Comparison of ENCODE assay signal across 1 cellular context in genomic region chr6:118893095-118893881, GRCh38.
TF ChIP-seq lines count a peak whose summit lies in the region.

No MANE protein-coding gene starts in this region.

TF ChIP-seq in K562, 482 proteins besides CTCF, POLR2A, EP300 and RAD21 (continued from another document):
- TF ChIP-seq, protein P1, sequence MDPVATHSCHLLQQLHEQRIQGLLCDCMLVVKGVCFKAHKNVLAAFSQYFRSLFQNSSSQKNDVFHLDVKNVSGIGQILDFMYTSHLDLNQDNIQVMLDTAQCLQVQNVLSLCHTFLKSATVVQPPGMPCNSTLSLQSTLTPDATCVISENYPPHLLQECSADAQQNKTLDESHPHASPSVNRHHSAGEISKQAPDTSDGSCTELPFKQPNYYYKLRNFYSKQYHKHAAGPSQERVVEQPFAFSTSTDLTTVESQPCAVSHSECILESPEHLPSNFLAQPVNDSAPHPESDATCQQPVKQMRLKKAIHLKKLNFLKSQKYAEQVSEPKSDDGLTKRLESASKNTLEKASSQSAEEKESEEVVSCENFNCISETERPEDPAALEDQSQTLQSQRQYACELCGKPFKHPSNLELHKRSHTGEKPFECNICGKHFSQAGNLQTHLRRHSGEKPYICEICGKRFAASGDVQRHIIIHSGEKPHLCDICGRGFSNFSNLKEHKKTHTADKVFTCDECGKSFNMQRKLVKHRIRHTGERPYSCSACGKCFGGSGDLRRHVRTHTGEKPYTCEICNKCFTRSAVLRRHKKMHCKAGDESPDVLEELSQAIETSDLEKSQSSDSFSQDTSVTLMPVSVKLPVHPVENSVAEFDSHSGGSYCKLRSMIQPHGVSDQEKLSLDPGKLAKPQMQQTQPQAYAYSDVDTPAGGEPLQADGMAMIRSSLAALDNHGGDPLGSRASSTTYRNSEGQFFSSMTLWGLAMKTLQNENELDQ (CRISPR knock-in tag; IDR thresholded peaks at IDR 0.05; ENCODE audit: borderline replicate concordance), result no peak
- no peak for TF ChIP-seq RB1 (IDR thresholded peaks at IDR 0.05; ENCODE audit: low read depth)
- no peak for TF ChIP-seq SMARCC2 (IDR thresholded peaks at IDR 0.05; ENCODE audit: low read depth)
- TF ChIP-seq, protein P2, sequence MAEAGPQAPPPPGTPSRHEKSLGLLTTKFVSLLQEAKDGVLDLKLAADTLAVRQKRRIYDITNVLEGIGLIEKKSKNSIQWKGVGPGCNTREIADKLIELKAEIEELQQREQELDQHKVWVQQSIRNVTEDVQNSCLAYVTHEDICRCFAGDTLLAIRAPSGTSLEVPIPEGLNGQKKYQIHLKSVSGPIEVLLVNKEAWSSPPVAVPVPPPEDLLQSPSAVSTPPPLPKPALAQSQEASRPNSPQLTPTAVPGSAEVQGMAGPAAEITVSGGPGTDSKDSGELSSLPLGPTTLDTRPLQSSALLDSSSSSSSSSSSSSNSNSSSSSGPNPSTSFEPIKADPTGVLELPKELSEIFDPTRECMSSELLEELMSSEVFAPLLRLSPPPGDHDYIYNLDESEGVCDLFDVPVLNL (CRISPR knock-in tag; IDR thresholded peaks at IDR 0.05; ENCODE audit: low read depth), result no peak
- TF ChIP-seq SREBF2 (CRISPR knock-in tag; IDR thresholded peaks at IDR 0.05), result no peak
- TF ChIP-seq TFAP4 (CRISPR knock-in tag; IDR thresholded peaks at IDR 0.05; ENCODE audit: borderline replicate concordance), result no peak
- TF ChIP-seq, protein P3, sequence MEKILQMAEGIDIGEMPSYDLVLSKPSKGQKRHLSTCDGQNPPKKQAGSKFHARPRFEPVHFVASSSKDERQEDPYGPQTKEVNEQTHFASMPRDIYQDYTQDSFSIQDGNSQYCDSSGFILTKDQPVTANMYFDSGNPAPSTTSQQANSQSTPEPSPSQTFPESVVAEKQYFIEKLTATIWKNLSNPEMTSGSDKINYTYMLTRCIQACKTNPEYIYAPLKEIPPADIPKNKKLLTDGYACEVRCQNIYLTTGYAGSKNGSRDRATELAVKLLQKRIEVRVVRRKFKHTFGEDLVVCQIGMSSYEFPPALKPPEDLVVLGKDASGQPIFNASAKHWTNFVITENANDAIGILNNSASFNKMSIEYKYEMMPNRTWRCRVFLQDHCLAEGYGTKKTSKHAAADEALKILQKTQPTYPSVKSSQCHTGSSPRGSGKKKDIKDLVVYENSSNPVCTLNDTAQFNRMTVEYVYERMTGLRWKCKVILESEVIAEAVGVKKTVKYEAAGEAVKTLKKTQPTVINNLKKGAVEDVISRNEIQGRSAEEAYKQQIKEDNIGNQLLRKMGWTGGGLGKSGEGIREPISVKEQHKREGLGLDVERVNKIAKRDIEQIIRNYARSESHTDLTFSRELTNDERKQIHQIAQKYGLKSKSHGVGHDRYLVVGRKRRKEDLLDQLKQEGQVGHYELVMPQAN (IDR thresholded peaks at IDR 0.05; ENCODE audit: borderline replicate concordance), result 0 out of 2 replicates have a peak, but pooled peaks have one; percentile 41
- TF ChIP-seq FOXK1 (CRISPR knock-in tag; IDR thresholded peaks at IDR 0.05; ENCODE audit: borderline replicate concordance), result no peak
- TF ChIP-seq YBX1 (IDR thresholded peaks at IDR 0.05), result no peak
- TF ChIP-seq PCBP2 (IDR thresholded peaks at IDR 0.05; ENCODE audit: low read depth, low read length, poor library complexity, severe bottlenecking), result no peak
- TF ChIP-seq, protein P4, sequence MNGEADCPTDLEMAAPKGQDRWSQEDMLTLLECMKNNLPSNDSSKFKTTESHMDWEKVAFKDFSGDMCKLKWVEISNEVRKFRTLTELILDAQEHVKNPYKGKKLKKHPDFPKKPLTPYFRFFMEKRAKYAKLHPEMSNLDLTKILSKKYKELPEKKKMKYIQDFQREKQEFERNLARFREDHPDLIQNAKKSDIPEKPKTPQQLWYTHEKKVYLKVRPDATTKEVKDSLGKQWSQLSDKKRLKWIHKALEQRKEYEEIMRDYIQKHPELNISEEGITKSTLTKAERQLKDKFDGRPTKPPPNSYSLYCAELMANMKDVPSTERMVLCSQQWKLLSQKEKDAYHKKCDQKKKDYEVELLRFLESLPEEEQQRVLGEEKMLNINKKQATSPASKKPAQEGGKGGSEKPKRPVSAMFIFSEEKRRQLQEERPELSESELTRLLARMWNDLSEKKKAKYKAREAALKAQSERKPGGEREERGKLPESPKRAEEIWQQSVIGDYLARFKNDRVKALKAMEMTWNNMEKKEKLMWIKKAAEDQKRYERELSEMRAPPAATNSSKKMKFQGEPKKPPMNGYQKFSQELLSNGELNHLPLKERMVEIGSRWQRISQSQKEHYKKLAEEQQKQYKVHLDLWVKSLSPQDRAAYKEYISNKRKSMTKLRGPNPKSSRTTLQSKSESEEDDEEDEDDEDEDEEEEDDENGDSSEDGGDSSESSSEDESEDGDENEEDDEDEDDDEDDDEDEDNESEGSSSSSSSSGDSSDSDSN (IDR thresholded peaks at IDR 0.05; ENCODE audit: borderline replicate concordance in 1 of 2, low read depth in 2 of 2, low read length in 2 of 2), result 0 out of 4 replicates have a peak, but pooled peaks of 1 of the 2 experiments have one; percentile 17
- TF ChIP-seq SP1 (CRISPR knock-in tag; IDR thresholded peaks at IDR 0.05), result no peak
- TF ChIP-seq ZNF584 (CRISPR knock-in tag; IDR thresholded peaks at IDR 0.05; ENCODE audit: low read depth), result no peak
- TF ChIP-seq ZNF77 (CRISPR knock-in tag; IDR thresholded peaks at IDR 0.05), result no peak
- no peak for TF ChIP-seq LCOR (CRISPR knock-in tag; IDR thresholded peaks at IDR 0.05)
- TF ChIP-seq FOXA1 (IDR thresholded peaks at IDR 0.05; ENCODE audit: borderline replicate concordance), result no peak
- TF ChIP-seq SRSF9 (IDR thresholded peaks at IDR 0.05; ENCODE audit: borderline replicate concordance, low read depth, low read length), result no peak
- TF ChIP-seq PRMT5 (CRISPR knock-in tag; IDR thresholded peaks at IDR 0.05), result no peak
- no peak for TF ChIP-seq ZNF263 (CRISPR knock-in tag; IDR thresholded peaks at IDR 0.05; ENCODE audit: borderline replicate concordance)
- TF ChIP-seq BCOR (IDR thresholded peaks at IDR 0.05), result no peak
- no peak; a peak in 1 of 4 replicates for TF ChIP-seq RCOR1 (IDR thresholded peaks at IDR 0.05; ENCODE audit: borderline replicate concordance in 1 of 2, low read depth in 2 of 2, low read length in 2 of 2)
- no peak for TF ChIP-seq ZNF143 (CRISPR knock-in tag; IDR thresholded peaks at IDR 0.05)
- TF ChIP-seq CBFA2T3 (IDR thresholded peaks at IDR 0.05), result no peak; the same call in 1 of the 2 replicates
- TF ChIP-seq, protein P5, sequence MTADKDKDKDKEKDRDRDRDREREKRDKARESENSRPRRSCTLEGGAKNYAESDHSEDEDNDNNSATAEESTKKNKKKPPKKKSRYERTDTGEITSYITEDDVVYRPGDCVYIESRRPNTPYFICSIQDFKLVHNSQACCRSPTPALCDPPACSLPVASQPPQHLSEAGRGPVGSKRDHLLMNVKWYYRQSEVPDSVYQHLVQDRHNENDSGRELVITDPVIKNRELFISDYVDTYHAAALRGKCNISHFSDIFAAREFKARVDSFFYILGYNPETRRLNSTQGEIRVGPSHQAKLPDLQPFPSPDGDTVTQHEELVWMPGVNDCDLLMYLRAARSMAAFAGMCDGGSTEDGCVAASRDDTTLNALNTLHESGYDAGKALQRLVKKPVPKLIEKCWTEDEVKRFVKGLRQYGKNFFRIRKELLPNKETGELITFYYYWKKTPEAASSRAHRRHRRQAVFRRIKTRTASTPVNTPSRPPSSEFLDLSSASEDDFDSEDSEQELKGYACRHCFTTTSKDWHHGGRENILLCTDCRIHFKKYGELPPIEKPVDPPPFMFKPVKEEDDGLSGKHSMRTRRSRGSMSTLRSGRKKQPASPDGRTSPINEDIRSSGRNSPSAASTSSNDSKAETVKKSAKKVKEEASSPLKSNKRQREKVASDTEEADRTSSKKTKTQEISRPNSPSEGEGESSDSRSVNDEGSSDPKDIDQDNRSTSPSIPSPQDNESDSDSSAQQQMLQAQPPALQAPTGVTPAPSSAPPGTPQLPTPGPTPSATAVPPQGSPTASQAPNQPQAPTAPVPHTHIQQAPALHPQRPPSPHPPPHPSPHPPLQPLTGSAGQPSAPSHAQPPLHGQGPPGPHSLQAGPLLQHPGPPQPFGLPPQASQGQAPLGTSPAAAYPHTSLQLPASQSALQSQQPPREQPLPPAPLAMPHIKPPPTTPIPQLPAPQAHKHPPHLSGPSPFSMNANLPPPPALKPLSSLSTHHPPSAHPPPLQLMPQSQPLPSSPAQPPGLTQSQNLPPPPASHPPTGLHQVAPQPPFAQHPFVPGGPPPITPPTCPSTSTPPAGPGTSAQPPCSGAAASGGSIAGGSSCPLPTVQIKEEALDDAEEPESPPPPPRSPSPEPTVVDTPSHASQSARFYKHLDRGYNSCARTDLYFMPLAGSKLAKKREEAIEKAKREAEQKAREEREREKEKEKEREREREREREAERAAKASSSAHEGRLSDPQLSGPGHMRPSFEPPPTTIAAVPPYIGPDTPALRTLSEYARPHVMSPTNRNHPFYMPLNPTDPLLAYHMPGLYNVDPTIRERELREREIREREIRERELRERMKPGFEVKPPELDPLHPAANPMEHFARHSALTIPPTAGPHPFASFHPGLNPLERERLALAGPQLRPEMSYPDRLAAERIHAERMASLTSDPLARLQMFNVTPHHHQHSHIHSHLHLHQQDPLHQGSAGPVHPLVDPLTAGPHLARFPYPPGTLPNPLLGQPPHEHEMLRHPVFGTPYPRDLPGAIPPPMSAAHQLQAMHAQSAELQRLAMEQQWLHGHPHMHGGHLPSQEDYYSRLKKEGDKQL (CRISPR knock-in tag; IDR thresholded peaks at IDR 0.05; ENCODE audit: borderline replicate concordance), result no peak
- TF ChIP-seq FOXA3 (CRISPR knock-in tag; conservative IDR thresholded peaks at IDR 0.05 in 1 of 2, IDR thresholded peaks at IDR 0.05 in 1 of 2), result no peak; a peak in 1 of 4 replicates
- no peak for TF ChIP-seq ZC3H8 (IDR thresholded peaks at IDR 0.05)
- no peak for TF ChIP-seq MXI1 (IDR thresholded peaks at IDR 0.05; ENCODE audit: low read depth, low read length)
- TF ChIP-seq BHLHE40 (IDR thresholded peaks at IDR 0.05; ENCODE audit: low read length), result no peak
- TF ChIP-seq EWSR1 (IDR thresholded peaks at IDR 0.05; ENCODE audit: borderline replicate concordance, low read depth, partially characterized antibody), result no peak
- TF ChIP-seq HOXB6 (CRISPR knock-in tag; IDR thresholded peaks at IDR 0.05; ENCODE audit: borderline replicate concordance), result no peak
- TF ChIP-seq SP2 (IDR thresholded peaks at IDR 0.05; ENCODE audit: extremely low read depth, low read depth, low read length, poor library complexity, severe bottlenecking), result no peak
- no peak; the same call in 1 of the 2 replicates for TF ChIP-seq ATF4 (CRISPR knock-in tag; IDR thresholded peaks at IDR 0.05)
- TF ChIP-seq ATF7 (IDR thresholded peaks at IDR 0.05), result no peak
- TF ChIP-seq TEAD1 (CRISPR knock-in tag; IDR thresholded peaks at IDR 0.05), result no peak
- no peak for TF ChIP-seq GATAD2B (IDR thresholded peaks at IDR 0.05; ENCODE audit: borderline replicate concordance)
- TF ChIP-seq NR4A1 (CRISPR knock-in tag; IDR thresholded peaks at IDR 0.05), result no peak
- TF ChIP-seq NR4A1 (tag; IDR thresholded peaks at IDR 0.05), result peak; percentile 79; the same call in 1 of the 2 replicates
- TF ChIP-seq SMARCE1 (IDR thresholded peaks at IDR 0.05), result 0 out of 2 replicates have a peak, but pooled peaks have one; percentile 41
- TF ChIP-seq ZNF449 (CRISPR knock-in tag; IDR thresholded peaks at IDR 0.05), result 0 out of 2 replicates have a peak, but pooled peaks have one; percentile 68
- no peak for TF ChIP-seq ZKSCAN1 (IDR thresholded peaks at IDR 0.05; ENCODE audit: low read depth, low read length)
- no peak for TF ChIP-seq ZKSCAN3 (CRISPR knock-in tag; IDR thresholded peaks at IDR 0.05)
- TF ChIP-seq ZNF639 (CRISPR knock-in tag; conservative IDR thresholded peaks at IDR 0.05 in 1 of 2, IDR thresholded peaks at IDR 0.05 in 1 of 2), result no peak; a peak in 1 of 4 replicates
TF ChIP-seq in K562: peak in this region for 73.
